In the genomic region with DNA sequence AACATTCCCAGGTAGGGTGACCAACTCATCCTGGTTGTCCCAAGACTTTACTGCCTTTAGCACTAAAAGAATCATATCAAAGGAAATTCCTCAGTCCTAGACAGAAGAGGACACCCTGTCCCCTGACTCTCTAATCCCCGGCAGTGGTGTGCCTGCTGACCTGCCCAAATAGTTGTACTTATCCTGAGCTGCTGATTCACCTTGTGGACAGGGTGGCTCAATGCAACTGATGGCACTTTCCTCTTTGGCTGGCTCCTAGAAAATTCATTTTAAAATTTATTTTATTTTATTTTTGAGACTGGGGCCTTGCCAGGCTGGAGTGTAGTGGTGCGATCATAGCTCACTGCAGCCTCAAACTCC, we compare ENCODE assay signal across 12 cellular contexts.
DNase-seq lines count a peak whose midpoint lies in the region; ATAC-seq and TF ChIP-seq lines count a peak whose summit lies in the region.
"Had no signal": no experiment of that assay in that cellular context is flagged by ENCODE, and none has a peak within 500 bp of the region (broad histone marks: within the 10 kb centered on the region; RNA-seq: fewer than 3 reads in every experiment).

No MANE protein-coding gene starts in this region.

- no peaks in the 10 kb centered on the region for H3K9me3 ChIP-seq in IMR-90 (ENCODE audit: control insufficient read depth, insufficient read depth, low read length)
- no peaks in the 10 kb centered on the region for H3K9me3 ChIP-seq in testis

- TF ChIP-seq POLR2A in IMR-90 (IDR thresholded peaks at IDR 0.05; ENCODE audit: low read depth, low read length) (no peak), testis (IDR thresholded peaks at IDR 0.05) (no peak)

- no peak for ATAC-seq in IMR-90 (ENCODE audit: low read depth)
- no peak for ATAC-seq in HG03196 (IDR thresholded peaks at IDR 0.05; ENCODE audit: unreplicated experiment)
- no peak for ATAC-seq in GM21528 (IDR thresholded peaks at IDR 0.05; ENCODE audit: low FRiP score, unreplicated experiment)

- peak overlapping the region; percentile 82 for H3K18ac ChIP-seq in IMR-90 (ENCODE audit: low read depth, low read length)

- peak overlapping the region; percentile 97 for H3K14ac ChIP-seq in IMR-90 (replicated peaks; ENCODE audit: low read depth, low read length)

- no peak overlapping the region for H3K9ac ChIP-seq in IMR-90 (ENCODE audit: low read depth, low read length)

- peak overlapping the region; percentile 64; the same call in 1 of the 3 replicates for H2BK15ac ChIP-seq in IMR-90 (ENCODE audit: low read depth, low read length)

- H4K20me1 ChIP-seq in IMR-90 (ENCODE audit: insufficient read depth, low read length) = no peaks in the 10 kb centered on the region

- peak overlapping the region; percentile 9 for H2AFZ ChIP-seq in IMR-90 (replicated peaks; ENCODE audit: low read length, poor library complexity)

- no peak overlapping the region for H3K4me3 ChIP-seq in IMR-90 (ENCODE audit: insufficient read depth, low read depth, low read length)
- no peak overlapping the region for H3K4me3 ChIP-seq in dorsolateral prefrontal cortex
- no peak overlapping the region for H3K4me3 ChIP-seq in kidney epithelial cell (ENCODE audit: low read depth, low read length)
- no peak overlapping the region for H3K4me3 ChIP-seq in testis

- peak overlapping the region; percentile 96 for H2AK5ac ChIP-seq in IMR-90 (ENCODE audit: low read depth, low read length)

- H3K23ac ChIP-seq in IMR-90 (ENCODE audit: low read depth, low read length) = peak overlapping the region; percentile 91

- TF ChIP-seq CTCF in IMR-90 (conservative IDR thresholded peaks at IDR 0.05; ENCODE audit: low read depth, low read length) = no peak
- no peak for TF ChIP-seq CTCF in dorsolateral prefrontal cortex (IDR thresholded peaks at IDR 0.05 in 54 of 56, conservative IDR thresholded peaks at IDR 0.05 in 2 of 56; ENCODE audit: low read depth in 1 of 56, partially characterized antibody in 56 of 56)
- TF ChIP-seq CTCF in kidney epithelial cell (IDR thresholded peaks at IDR 0.05; ENCODE audit: insufficient read depth, low read length, poor library complexity, severe bottlenecking) = peak; percentile 18
- TF ChIP-seq CTCF in testis (IDR thresholded peaks at IDR 0.05) = peak in 1 of 3 experiments; percentile 14

- H3K4ac ChIP-seq in IMR-90 (ENCODE audit: low read depth, low read length) = peak overlapping the region; percentile 97

- CTCF ChIA-PET in IMR-90 (lab: Yijun Ruan, JAX) = interaction anchor here (0.9 to 1.3 kb wide), 2 partner anchors 214 to 275 kb away, joined by 3 to 4 read pairs; no protein-coding TSS in a partner anchor

- no TSS peak for BruUV-seq in IMR-90 (replicated peaks; lab: Mats Ljungman, UMichigan)

- H2BK5ac ChIP-seq in IMR-90 (ENCODE audit: low read depth, low read length, poor library complexity, severe bottlenecking) = no peak overlapping the region

- POLR2A ChIA-PET in IMR-90 (lab: Charles Lee; ENCODE audit: unreplicated experiment) = interaction anchor here (1.2 kb wide), 1 partner anchor 211 kb away, joined by 5 read pairs; no protein-coding TSS in a partner anchor

- no peaks in the 10 kb centered on the region for H3K36me3 ChIP-seq in IMR-90 (ENCODE audit: control insufficient read depth, insufficient read depth, low read length)
- no peaks in the 10 kb centered on the region for H3K36me3 ChIP-seq in kidney epithelial cell (ENCODE audit: control insufficient read depth, insufficient read depth, low read length)
- no peaks in the 10 kb centered on the region for H3K36me3 ChIP-seq in testis (ENCODE audit: low read depth, missing control alignments)

- TF ChIP-seq RAD21 in IMR-90 (IDR thresholded peaks at IDR 0.05; ENCODE audit: low read length) = no peak

- peaks cover 32% of the 10 kb centered on the region for H3K4me1 ChIP-seq in IMR-90 (ENCODE audit: control insufficient read depth, insufficient read depth, low read length)
- H3K4me1 ChIP-seq in testis = peaks cover 17% of the 10 kb centered on the region

- in situ Hi-C loops in IMR-90 (cut with MboI; ENCODE audit: low sequenced_read_pairs) = no loop called here

- H3K4me2 ChIP-seq in IMR-90 (ENCODE audit: low read depth, low read length) = peak overlapping the region; percentile 13; the same call in 1 of the 2 replicates

- peak overlapping the region; percentile 98 for H2BK20ac ChIP-seq in IMR-90 (ENCODE audit: low read depth, low read length)

- H3K79me1 ChIP-seq in IMR-90 (ENCODE audit: low read depth in 1 of 2, low read length in 2 of 2) = no peaks in the 10 kb centered on the region

- intact Hi-C loops in IMR-90 (cut with micrococcal nuclease) (loop anchor here (5.0 kb wide), 1 partner anchor 135 kb away; no protein-coding TSS in a partner anchor), dorsolateral prefrontal cortex (cut with DNase I) (no loop called here), testis (cut with DNase I; ENCODE audit: low total_unique reads) (no loop called here)

- peak overlapping the region; percentile 61 for H4K91ac ChIP-seq in IMR-90 (ENCODE audit: insufficient read depth, low read depth, low read length)

- H3K27ac ChIP-seq in IMR-90 (ENCODE audit: insufficient read depth, low read length) = no peak overlapping the region
- H3K27ac ChIP-seq in dorsolateral prefrontal cortex = peak overlapping the region in 32 of 59 donors; percentile 16 to 83 (median 74)
- H3K27ac ChIP-seq in testis = peak overlapping the region; percentile 87 to 89
- H3K27ac ChIP-seq: C4-2B had no signal

- H3K9me1 ChIP-seq in IMR-90 (ENCODE audit: insufficient read depth, low read length) = peaks cover 28% of the 10 kb centered on the region

- H3K27me3 ChIP-seq in IMR-90 (ENCODE audit: control insufficient read depth, insufficient read depth, low read length) (no peaks in the 10 kb centered on the region), dorsolateral prefrontal cortex (no peaks in the 10 kb centered on the region), kidney epithelial cell (ENCODE audit: control insufficient read depth, insufficient read depth, low read length) (no peaks in the 10 kb centered on the region), testis (no peaks in the 10 kb centered on the region)

- peak overlapping the region; percentile 42; the same call in 1 of the 2 replicates for H4K5ac ChIP-seq in IMR-90 (ENCODE audit: low read depth, low read length)

- dilution Hi-C loops in IMR-90 (cut with HindIII; ENCODE audit: low sequenced_read_pairs, unreplicated experiment) = no loop called here

- DNase-seq in IMR-90 = no peak
- no peak for DNase-seq in dorsolateral prefrontal cortex
- no peak for DNase-seq in kidney epithelial cell (ENCODE audit: low read depth)
- DNase-seq in testis = no peak
- no peak for DNase-seq in T-helper 2 cell
- no peak for DNase-seq in NCI-H446 treated with DMSO at 0.1 percent for 48 hours (lab: John Stamatoyannopoulos, UW)
- DNase-seq: activated CD4-positive, CD25-positive, alpha-beta regulatory T cell; Karpas-422; SHP77 had no signal

- H2BK120ac ChIP-seq in IMR-90 (ENCODE audit: low read depth, low read length) = peak overlapping the region; percentile 99

- H3K56ac ChIP-seq in IMR-90 (ENCODE audit: extremely low read depth, insufficient read depth, low read length) = no peak overlapping the region

- peak overlapping the region; percentile 51 for H2AK9ac ChIP-seq in IMR-90 (replicated peaks; ENCODE audit: low read depth, low read length, poor library complexity)

- H4K8ac ChIP-seq in IMR-90 (ENCODE audit: low read depth in 2 of 2, low read length in 2 of 2) = peak overlapping the region in 1 of 2 experiments; percentile 57; a peak in 2 of 4 replicates

- WGBS in IMR-90 (ENCODE audit: extremely low coverage in 2 of 2, insufficient read length in 1 of 2), 2 experiments = 88% methylated on average over 1 of the region's 2 CpGs; no CpG with 5 or more reads in 1 of the 2 experiments
- WGBS in testis, 2 donors = 49 to 72% methylated on average over 2 of the region's 2 CpGs

TF ChIP-seq in IMR-90, 13 proteins besides CTCF, POLR2A, EP300 and RAD21:
- TF ChIP-seq MAZ (IDR thresholded peaks at IDR 0.05; ENCODE audit: borderline replicate concordance, low read depth, low read length) (no peak), NFE2L2 (IDR thresholded peaks at IDR 0.05; ENCODE audit: low read depth, low read length) (no peak), CHD1 (IDR thresholded peaks at IDR 0.05; ENCODE audit: low read depth, low read length) (no peak), RFX5 (IDR thresholded peaks at IDR 0.05; ENCODE audit: low read depth, low read length) (no peak), MXI1 (IDR thresholded peaks at IDR 0.05; ENCODE audit: borderline replicate concordance, low read depth, low read length) (no peak), BHLHE40 (IDR thresholded peaks at IDR 0.05; ENCODE audit: low read depth, low read length) (no peak), MAFK (IDR thresholded peaks at IDR 0.05; ENCODE audit: low read depth, low read length) (no peak), CEBPB (IDR thresholded peaks at IDR 0.05; ENCODE audit: low read depth, low read length) (no peak), FOS (IDR thresholded peaks at IDR 0.05; ENCODE audit: low read depth, low read length) (no peak), SMC3 (IDR thresholded peaks at IDR 0.05; ENCODE audit: low read depth, low read length) (no peak), RCOR1 (IDR thresholded peaks at IDR 0.05; ENCODE audit: insufficient replicate concordance, low read length) (no peak)
- TF ChIP-seq, protein P1, sequence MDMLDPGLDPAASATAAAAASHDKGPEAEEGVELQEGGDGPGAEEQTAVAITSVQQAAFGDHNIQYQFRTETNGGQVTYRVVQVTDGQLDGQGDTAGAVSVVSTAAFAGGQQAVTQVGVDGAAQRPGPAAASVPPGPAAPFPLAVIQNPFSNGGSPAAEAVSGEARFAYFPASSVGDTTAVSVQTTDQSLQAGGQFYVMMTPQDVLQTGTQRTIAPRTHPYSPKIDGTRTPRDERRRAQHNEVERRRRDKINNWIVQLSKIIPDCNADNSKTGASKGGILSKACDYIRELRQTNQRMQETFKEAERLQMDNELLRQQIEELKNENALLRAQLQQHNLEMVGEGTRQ (IDR thresholded peaks at IDR 0.05; ENCODE audit: low read depth, low read length) = no peak
- TF ChIP-seq, protein P2, sequence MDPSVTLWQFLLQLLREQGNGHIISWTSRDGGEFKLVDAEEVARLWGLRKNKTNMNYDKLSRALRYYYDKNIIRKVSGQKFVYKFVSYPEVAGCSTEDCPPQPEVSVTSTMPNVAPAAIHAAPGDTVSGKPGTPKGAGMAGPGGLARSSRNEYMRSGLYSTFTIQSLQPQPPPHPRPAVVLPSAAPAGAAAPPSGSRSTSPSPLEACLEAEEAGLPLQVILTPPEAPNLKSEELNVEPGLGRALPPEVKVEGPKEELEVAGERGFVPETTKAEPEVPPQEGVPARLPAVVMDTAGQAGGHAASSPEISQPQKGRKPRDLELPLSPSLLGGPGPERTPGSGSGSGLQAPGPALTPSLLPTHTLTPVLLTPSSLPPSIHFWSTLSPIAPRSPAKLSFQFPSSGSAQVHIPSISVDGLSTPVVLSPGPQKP (IDR thresholded peaks at IDR 0.05; ENCODE audit: borderline replicate concordance, low read depth, low read length) = no peak
